ENCODE assay signal across 8 cellular contexts in genomic region chr14:93103392-93104080, GRCh38. TPM values are rescaled to one million over a fixed set of nuclear protein-coding genes. Genes with fewer than 3 reads are reported as not detected.
A peak's percentile ranks its signal among the peaks of the same experiment; 100 is the strongest.
DNase-seq lines count a peak whose midpoint lies in the region; ATAC-seq and TF ChIP-seq lines count a peak whose summit lies in the region.

No MANE protein-coding gene starts in this region.

- peaks cover 20% of the 10 kb centered on the region for H3K4me1 ChIP-seq in BE2C

- no peaks in the 10 kb centered on the region for H3K9me3 ChIP-seq in BE2C

- ATAC-seq in GM19455 (IDR thresholded peaks at IDR 0.05; ENCODE audit: unreplicated experiment) (peak; percentile 89), HG03460 (IDR thresholded peaks at IDR 0.05; ENCODE audit: unreplicated experiment) (peak; percentile 94)

- no peak for TF ChIP-seq POLR2A in erythroblast (IDR thresholded peaks at IDR 0.05; ENCODE audit: low read length)

- H3K4me3 ChIP-seq in BE2C (ENCODE audit: low read depth, low read length), result no peak overlapping the region

- H3K36me3 ChIP-seq in BE2C, result no peaks in the 10 kb centered on the region

- no peak for TF ChIP-seq CTCF in BE2C (IDR thresholded peaks at IDR 0.05; ENCODE audit: low read depth, low read length)

- DNase-seq in COLO668 (lab: John Stamatoyannopoulos, UW; ENCODE audit: unreplicated experiment) (peak; percentile 70), erythroblast (lab: John Stamatoyannopoulos, UW) (peak; percentile 61 to 70), DMS79 (lab: John Stamatoyannopoulos, UW) (no peak), BE2C (no peak)
- peak; percentile 22 to 66 (median 42) for DNase-seq in activated CD4-positive, CD25-positive, alpha-beta regulatory T cell (lab: John Stamatoyannopoulos, UW)
- DNase-seq in stimulated activated CD8-positive, alpha-beta memory T cell treated with anti-CD3 and anti-CD28 coated beads, Interleukin-2, amount 100 ng/mL, for 48 hours (ENCODE audit: low read depth in 2 of 2), result peak; percentile 42 to 49

- no peaks in the 10 kb centered on the region for H3K27me3 ChIP-seq in BE2C

RNA-seq across cellular contexts. Expression of gene ITPK1, which starts 12.2 kb away (rescaled TPM):
- polyA plus RNA-seq in BE2C (2012; ENCODE audit: insufficient read depth, insufficient read length, low read depth), result 68.1 TPM

Comparison
In these comparisons a context has a peak if more than half of its experiments do, and no peak if none do; other contexts are left out.
1. DNase-seq: peak in COLO668 (single experiment), activated CD4-positive, CD25-positive, alpha-beta regulatory T cell (4 of 4), erythroblast (2 of 2) and stimulated activated CD8-positive, alpha-beta memory T cell treated with anti-CD3 and anti-CD28 coated beads, Interleukin-2, amount 100 ng/mL, for 48 hours (2 of 2); none in DMS79 (single experiment) and BE2C (single experiment).